In genomic region chr16:24758986-24759385, GRCh38 we compare ENCODE assay signal across 19 cellular contexts. TPM values are rescaled to one million over a fixed set of nuclear protein-coding genes. Genes with fewer than 3 reads are reported as not detected.
DNase-seq lines count a peak whose midpoint lies in the region; ATAC-seq, FAIRE-seq and TF ChIP-seq lines count a peak whose summit lies in the region.
"Had no signal": no experiment of that assay in that cellular context is flagged by ENCODE, and none has a peak within 500 bp of the region (broad histone marks: within the 10 kb centered on the region; RNA-seq: fewer than 3 reads in every experiment).

No MANE protein-coding gene starts in this region.

- H3K27me3 Mint-ChIP-seq in GM23338 (ENCODE audit: insufficient read depth, low read depth, poor library complexity): peaks cover 1% of the 10 kb centered on the region
- H3K27me3 Mint-ChIP-seq: CD4-positive, alpha-beta memory T cell had no signal

- no CpG with 5 or more reads among the region's 1 CpG for WGBS in mesendoderm (ENCODE audit: extremely low coverage, insufficient coverage, low lambda C conversion rate)

- no peaks in the 10 kb centered on the region for H3K9me3 ChIP-seq in Peyer's patch
- H3K9me3 ChIP-seq: BLaER1 had no signal

- no peak overlapping the region for H4K5ac ChIP-seq in mesendoderm (ENCODE audit: low read length)

- H3K4me3 ChIP-seq in GM23338 (no peak overlapping the region), epithelial cell of esophagus (ENCODE audit: low read length) (no peak overlapping the region), mesendoderm (ENCODE audit: low read length) (no peak overlapping the region), Peyer's patch (no peak overlapping the region)
- H3K4me3 ChIP-seq: BLaER1 had no signal

- H3K56ac ChIP-seq in mesendoderm (ENCODE audit: low read length): no peak overlapping the region

- no peak overlapping the region for H2AK5ac ChIP-seq in mesendoderm (ENCODE audit: low read length)

- no peak overlapping the region for H2BK5ac ChIP-seq in mesendoderm (ENCODE audit: low read length)

- H2BK15ac ChIP-seq in mesendoderm (replicated peaks; ENCODE audit: low read depth): no peak overlapping the region

- H3K27ac ChIP-seq in GM23338 (ENCODE audit: low read depth) (0 out of 2 replicates have a peak overlapping the region, but pooled peaks have one; percentile 56), mesendoderm (ENCODE audit: low read depth, low read length) (no peak overlapping the region), Peyer's patch (no peak overlapping the region)
- H3K27ac ChIP-seq: BLaER1 had no signal

- peaks cover 89% of the 10 kb centered on the region for H4K20me1 ChIP-seq in GM23338 (replicated peaks; ENCODE audit: insufficient read depth)

- H3K9me3 Mint-ChIP-seq in GM23338: no peaks in the 10 kb centered on the region
- H3K9me3 Mint-ChIP-seq: CD14-positive monocyte, H9 had no signal

- H3K27me3 ChIP-seq in GM23338 (ENCODE audit: insufficient read depth) (no peaks in the 10 kb centered on the region), mesendoderm (ENCODE audit: insufficient read depth, low read length, poor library complexity) (no peaks in the 10 kb centered on the region), Peyer's patch (no peaks in the 10 kb centered on the region)
- H3K27me3 ChIP-seq: BLaER1 had no signal

- peaks cover 22% of the 10 kb centered on the region; the same call in 2 of the 3 replicates for H3K4me1 Mint-ChIP-seq in GM23338

- H3K27ac Mint-ChIP-seq in GM23338: no peak overlapping the region
- H3K27ac Mint-ChIP-seq: CD14-positive monocyte; CD4-positive, alpha-beta memory T cell; H9 had no signal

- no peak overlapping the region for H3K4ac ChIP-seq in mesendoderm (ENCODE audit: low read depth, low read length)

- peaks cover 19% of the 10 kb centered on the region for H3K79me1 ChIP-seq in mesendoderm (ENCODE audit: low read length)

- TF ChIP-seq POLR2A in Peyer's patch (IDR thresholded peaks at IDR 0.05): no peak

- H2AFZ ChIP-seq in GM23338: no peak overlapping the region

- H3K36me3 Mint-ChIP-seq in GM23338 (ENCODE audit: low read depth): peaks cover 20% of the 10 kb centered on the region; the same call in 2 of the 3 replicates

- no peaks in the 10 kb centered on the region for H3K9me2 ChIP-seq in GM23338 (ENCODE audit: insufficient read depth)

- H3K4me2 ChIP-seq in GM23338 (no peak overlapping the region), mesendoderm (ENCODE audit: low read length) (no peak overlapping the region)
- H3K4me2 ChIP-seq: BLaER1 had no signal

- no peak overlapping the region for H3K23ac ChIP-seq in mesendoderm (ENCODE audit: low read length)

- H3K4me3 Mint-ChIP-seq in GM23338: no peak overlapping the region
- H3K4me3 Mint-ChIP-seq: CD14-positive monocyte; CD4-positive, alpha-beta memory T cell; H9 had no signal

- no peak overlapping the region for H3K9ac ChIP-seq in mesendoderm (ENCODE audit: low read length)
- H3K9ac ChIP-seq: BLaER1 had no signal

- H3K4me1 ChIP-seq in GM23338 (ENCODE audit: insufficient read depth) (peaks cover 13% of the 10 kb centered on the region), mesendoderm (ENCODE audit: control insufficient read depth, low read depth, low read length) (no peaks in the 10 kb centered on the region), Peyer's patch (no peaks in the 10 kb centered on the region)

- no peak overlapping the region for H2BK120ac ChIP-seq in mesendoderm (ENCODE audit: low read depth, low read length)

- H3K18ac ChIP-seq in mesendoderm (ENCODE audit: low read length): no peak overlapping the region

- no peaks in the 10 kb centered on the region; the same call in 1 of the 2 replicates for H3F3A ChIP-seq in GM23338 (replicated peaks; ENCODE audit: low read depth)

- no peak overlapping the region for H4K8ac ChIP-seq in mesendoderm (ENCODE audit: low read depth, low read length)

- H3K79me2 ChIP-seq in GM23338 (replicated peaks; ENCODE audit: insufficient read depth) (peaks cover 100% of the 10 kb centered on the region), mesendoderm (ENCODE audit: control insufficient read depth, insufficient read depth, low read length) (peaks cover 33% of the 10 kb centered on the region)

- no peak for FAIRE-seq in urothelium cell line (lab: Jason Lieb, UNC)
- FAIRE-seq: GM12892, GM18507 had no signal

- DNase-seq in GM23338 (ENCODE audit: low spot score): no peak
- peak; percentile 59 for DNase-seq in NCI-H226
- DNase-seq in epithelial cell of esophagus (ENCODE audit: low read depth): peak; percentile 7
- DNase-seq in mesendoderm: peak; percentile 13
- no peak for DNase-seq in urothelium cell line (ENCODE audit: low spot score)
- DNase-seq in NCI-H1092 (lab: John Stamatoyannopoulos, UW): no peak
- DNase-seq in Peyer's patch: no peak
- DNase-seq: 8988T; CD4-positive, alpha-beta memory T cell; DMS153; DMS79; GDM1; GOT3; H9 had no signal

- ATAC-seq in GM23338 (no peak), GM21723 (IDR thresholded peaks at IDR 0.05; ENCODE audit: unreplicated experiment) (no peak)

- peaks cover 17% of the 10 kb centered on the region for H3K36me3 ChIP-seq in GM23338 (ENCODE audit: insufficient read depth)
- no peaks in the 10 kb centered on the region for H3K36me3 ChIP-seq in mesendoderm (ENCODE audit: control insufficient read depth, insufficient read depth, low read length)
- peaks cover 0 to 14% (median 0%) of the 10 kb centered on the region in 3 donors for H3K36me3 ChIP-seq in Peyer's patch

- no peak for TF ChIP-seq CTCF in GM23338 (conservative IDR thresholded peaks at IDR 0.05; ENCODE audit: low read depth in 2 of 2)
- no peak for TF ChIP-seq CTCF in epithelial cell of esophagus (IDR thresholded peaks at IDR 0.05; ENCODE audit: insufficient read depth, low read depth, low read length, missing control alignments)
- TF ChIP-seq CTCF in Peyer's patch (IDR thresholded peaks at IDR 0.05): no peak

TF ChIP-seq in GM23338, 12 proteins besides CTCF, POLR2A, EP300 and RAD21 (continues in another document):
- TF ChIP-seq ETS1 (IDR thresholded peaks at IDR 0.05): no peak
- no peak for TF ChIP-seq REST (IDR thresholded peaks at IDR 0.05; ENCODE audit: unreplicated experiment)
- TF ChIP-seq ZNF331 (CRISPR knock-in tag; IDR thresholded peaks at IDR 0.05; ENCODE audit: low read depth): no peak

RNA-seq across cellular contexts. Expression of gene TNRC6A, which starts 29.5 kb away (rescaled TPM):
- total RNA-seq in GM23338 (2014; rRNA removed; shearing (Covaris generic)): 62.1 and 93.1 TPM in 2 replicates
- 124 and 126 TPM in 2 replicates for polyA plus RNA-seq in GM23338 (2016; fragmentation: Nextera tagmentation; extraction: Ambion mirVana)
- polyA plus RNA-seq in mesendoderm (2013, experiment 1 of 2): 34.7 TPM
- 35.2 TPM for polyA plus RNA-seq in mesendoderm (2013, experiment 2 of 2)
- total RNA-seq in Peyer's patch: 100 to 1,000 TPM in 2 of 4 donors, 10 to 100 TPM in 2; 47.3 to 316 (median 85.5) TPM

Comparison
In these comparisons a context has a peak if more than half of its experiments do, and no peak if none do; other contexts are left out.
1. DNase-seq: peak in NCI-H226 (single experiment), epithelial cell of esophagus (single experiment) and mesendoderm (single experiment); none in GM23338 (single experiment), urothelium cell line (single experiment), NCI-H1092 (single experiment) and Peyer's patch (0 of 3).